Comparison of ENCODE assay signal across 9 cellular contexts in genomic region chr5:68406344-68406743, GRCh38.
DNase-seq lines count a peak whose midpoint lies in the region; ATAC-seq, FAIRE-seq and TF ChIP-seq lines count a peak whose summit lies in the region.
"Had no signal": no experiment of that assay in that cellular context is flagged by ENCODE, and none has a peak within 500 bp of the region (broad histone marks: within the 10 kb centered on the region; RNA-seq: fewer than 3 reads in every experiment).

No MANE protein-coding gene starts in this region.

- H3K36me3 ChIP-seq in bronchial epithelial cell (ENCODE audit: control insufficient read depth, insufficient read depth, low read length) (no peaks in the 10 kb centered on the region), upper lobe of left lung (no peaks in the 10 kb centered on the region)

- FAIRE-seq in bronchial epithelial cell (lab: Jason Lieb, UNC), result no peak

- H3K4me3 ChIP-seq in bronchial epithelial cell (ENCODE audit: low read depth, low read length), result no peak overlapping the region
- no peak overlapping the region for H3K4me3 ChIP-seq in upper lobe of left lung

- no peaks in the 10 kb centered on the region for H3K27me3 ChIP-seq in bronchial epithelial cell (ENCODE audit: control insufficient read depth, insufficient read depth, low read length)
- no peaks in the 10 kb centered on the region for H3K27me3 ChIP-seq in upper lobe of left lung

- TF ChIP-seq CTCF in bronchial epithelial cell (IDR thresholded peaks at IDR 0.05; ENCODE audit: insufficient read depth, low read length, severe bottlenecking) (no peak), upper lobe of left lung (IDR thresholded peaks at IDR 0.05) (no peak)

- TF ChIP-seq EP300 in upper lobe of left lung (IDR thresholded peaks at IDR 0.05), result no peak

- no peak for TF ChIP-seq POLR2A in upper lobe of left lung (IDR thresholded peaks at IDR 0.05)

- peak; percentile 32 for ATAC-seq in HG03159 (IDR thresholded peaks at IDR 0.05; ENCODE audit: unreplicated experiment)
- ATAC-seq in upper lobe of left lung (ENCODE audit: low FRiP score in 2 of 2), result no peak

- 40 to 51% methylated on average over 2 of the region's 2 CpGs for whole genome bisulfite sequencing in upper lobe of left lung, 2 donors

- H3K27ac ChIP-seq in upper lobe of left lung, result no peak overlapping the region

- H3K9me3 ChIP-seq in upper lobe of left lung, result no peaks in the 10 kb centered on the region

- DNase-seq in stimulated activated CD4-positive, alpha-beta T cell treated with anti-CD3 and anti-CD28 coated beads, Interleukin-15, amount 100 ng/mL, for 24 hours, result peak; percentile 33
- no peak for DNase-seq in stimulated activated CD4-positive, alpha-beta T cell treated with anti-CD3 and anti-CD28 coated beads, Interleukin-12 subunit alpha, Interleukin-12 subunit beta, amount 100 ng/mL, for 4 hours
- DNase-seq in bronchial epithelial cell (ENCODE audit: low read depth) (peak; percentile 33), NCI-H2107 (lab: John Stamatoyannopoulos, UW) (no peak), cortex of kidney (lab: John Stamatoyannopoulos, UW) (no peak), NCI-H2196 (lab: John Stamatoyannopoulos, UW; ENCODE audit: unreplicated experiment) (no peak), upper lobe of left lung (no peak)
- DNase-seq: activated CD4-positive, alpha-beta T cell treated with anti-CD3 and anti-CD28 coated beads for 48 hours had no signal

- H3K4me1 ChIP-seq in upper lobe of left lung, result peaks cover 0 to 12% (median 6%) of the 10 kb centered on the region in 4 donors

Comparison
In these comparisons a context has a peak if more than half of its experiments do, and no peak if none do; other contexts are left out.
1. DNase-seq: peak in stimulated activated CD4-positive, alpha-beta T cell treated with anti-CD3 and anti-CD28 coated beads, Interleukin-15, amount 100 ng/mL, for 24 hours (single experiment) and bronchial epithelial cell (single experiment); none in stimulated activated CD4-positive, alpha-beta T cell treated with anti-CD3 and anti-CD28 coated beads, Interleukin-12 subunit alpha, Interleukin-12 subunit beta, amount 100 ng/mL, for 4 hours (single experiment), NCI-H2107 (single experiment), cortex of kidney (single experiment), NCI-H2196 (single experiment) and upper lobe of left lung (0 of 2).